ENCODE assay signal across 8 cellular contexts in the genomic region with DNA sequence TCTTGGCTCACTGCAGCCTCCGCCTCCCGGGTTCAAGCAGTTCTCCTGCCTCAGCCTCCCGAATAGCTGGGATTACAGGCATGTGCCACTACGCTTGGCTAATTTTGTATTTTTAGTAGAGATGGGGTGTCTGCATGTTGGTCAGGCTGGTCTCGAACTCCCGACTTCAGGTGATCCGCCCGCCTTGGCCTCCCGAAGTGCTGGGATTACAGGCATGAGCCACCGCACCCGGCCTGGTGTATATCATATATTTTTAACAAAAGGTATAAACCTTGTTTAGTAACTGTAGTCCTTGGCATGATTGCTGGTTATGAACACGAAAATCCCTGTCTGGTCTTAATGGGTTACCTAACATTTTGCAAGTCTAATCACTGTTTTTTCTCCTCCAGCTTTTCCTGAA. TPM values are rescaled to one million over a fixed set of nuclear protein-coding genes. Genes with fewer than 3 reads are reported as not detected.
DNase-seq lines count a peak whose midpoint lies in the region; ATAC-seq and TF ChIP-seq lines count a peak whose summit lies in the region.
"Not testable (repeated sequence)": the region's sequence is repeated elsewhere in the genome, so short reads cannot be mapped to it uniquely, and the experiment has no call there.

No MANE protein-coding gene starts in this region.

- not testable (repeated sequence) for H3K9me3 ChIP-seq in CD4-positive, CD25-positive, alpha-beta regulatory T cell (ENCODE audit: control insufficient read depth in 2 of 2, low read length in 2 of 2); Karpas-422 (ENCODE audit: low read length)

- H3K4me3 Mint-ChIP-seq in CD4-positive, CD25-positive, alpha-beta regulatory T cell: peak overlapping the region in 2 of 4 donors; percentile 72 to 74
- peak overlapping the region; percentile 53 for H3K4me3 Mint-ChIP-seq in T-helper 1 cell treated with Interleukin-12 subunit alpha and Interleukin-12 subunit beta and Interleukin-4 antibody, amounts not matched to agents 30 μg/mL and 1 μg/mL, for 36 hours
- H3K4me3 Mint-ChIP-seq in activated CD8-positive, alpha-beta memory T cell treated with anti-CD3 and anti-CD28 coated beads, Interleukin-2, amount 10 ng/mL, durations not matched to agents 7 days and 5 days: peak overlapping the region; percentile 32
- peak overlapping the region; percentile 53 for H3K4me3 Mint-ChIP-seq in activated naive CD8-positive, alpha-beta T cell treated with anti-CD3 and anti-CD28 coated beads for 36 hours
- H3K4me3 Mint-ChIP-seq in memory B cell: peak overlapping the region; percentile 27
- peak overlapping the region; percentile 82 for H3K4me3 Mint-ChIP-seq in neural crest cell
- H3K4me3 Mint-ChIP-seq in stimulated activated naive CD8-positive, alpha-beta T cell treated with anti-CD3 and anti-CD28 coated beads, Interleukin-15, amount 100 ng/mL, for 72 hours: peak overlapping the region; percentile 42 to 68

- peak overlapping the region in 2 of 3 donors; percentile 34 to 81 for H3K27ac Mint-ChIP-seq in CD4-positive, CD25-positive, alpha-beta regulatory T cell
- not testable (repeated sequence) for H3K27ac Mint-ChIP-seq in T-helper 1 cell treated with Interleukin-12 subunit alpha and Interleukin-12 subunit beta and Interleukin-4 antibody, amounts not matched to agents 30 μg/mL and 1 μg/mL, for 36 hours; activated naive CD8-positive, alpha-beta T cell treated with anti-CD3 and anti-CD28 coated beads for 36 hours; memory B cell; neural crest cell (ENCODE audit: unreplicated experiment)
- H3K27ac Mint-ChIP-seq in activated CD8-positive, alpha-beta memory T cell treated with anti-CD3 and anti-CD28 coated beads, Interleukin-2, amount 10 ng/mL, durations not matched to agents 7 days and 5 days: peak overlapping the region; percentile 10
- H3K27ac Mint-ChIP-seq in stimulated activated naive CD8-positive, alpha-beta T cell treated with anti-CD3 and anti-CD28 coated beads, Interleukin-15, amount 100 ng/mL, for 72 hours: peak overlapping the region; percentile 9 to 67

- peaks cover 66% of the 10 kb centered on the region for H3K79me2 ChIP-seq in Karpas-422 (ENCODE audit: low read length)

- H3K9ac ChIP-seq in Karpas-422 (ENCODE audit: low read length): peak overlapping the region; percentile 38; the same call in 1 of the 2 replicates

- not testable (repeated sequence) for DNase-seq in CD4-positive, CD25-positive, alpha-beta regulatory T cell; Karpas-422; activated CD8-positive, alpha-beta memory T cell treated with anti-CD3 and anti-CD28 coated beads, Interleukin-2, amount 10 ng/mL, durations not matched to agents 7 days and 5 days; activated naive CD8-positive, alpha-beta T cell treated with anti-CD3 and anti-CD28 coated beads for 36 hours; memory B cell (ENCODE audit: low spot score in 2 of 2); neural crest cell (ENCODE audit: low read depth, low spot score); stimulated activated naive CD8-positive, alpha-beta T cell treated with anti-CD3 and anti-CD28 coated beads, Interleukin-15, amount 100 ng/mL, for 72 hours

- H3K27me3 Mint-ChIP-seq in CD4-positive, CD25-positive, alpha-beta regulatory T cell; T-helper 1 cell treated with Interleukin-12 subunit alpha and Interleukin-12 subunit beta and Interleukin-4 antibody, amounts not matched to agents 30 μg/mL and 1 μg/mL, for 36 hours (ENCODE audit: low read depth); activated CD8-positive, alpha-beta memory T cell treated with anti-CD3 and anti-CD28 coated beads, Interleukin-2, amount 10 ng/mL, durations not matched to agents 7 days and 5 days; activated naive CD8-positive, alpha-beta T cell treated with anti-CD3 and anti-CD28 coated beads for 36 hours; memory B cell; neural crest cell (ENCODE audit: low read depth); stimulated activated naive CD8-positive, alpha-beta T cell treated with anti-CD3 and anti-CD28 coated beads, Interleukin-15, amount 100 ng/mL, for 72 hours: not testable (repeated sequence)

- ATAC-seq in CD4-positive, CD25-positive, alpha-beta regulatory T cell (ENCODE audit: low read depth in 2 of 2); activated CD8-positive, alpha-beta memory T cell treated with anti-CD3 and anti-CD28 coated beads, Interleukin-2, amount 10 ng/mL, durations not matched to agents 7 days and 5 days; memory B cell (ENCODE audit: low read depth); stimulated activated naive CD8-positive, alpha-beta T cell treated with anti-CD3 and anti-CD28 coated beads, Interleukin-15, amount 100 ng/mL, for 72 hours: not testable (repeated sequence)

- H3K4me1 ChIP-seq in CD4-positive, CD25-positive, alpha-beta regulatory T cell (ENCODE audit: control insufficient read depth, insufficient read depth, low read length, poor library complexity, severe bottlenecking): peaks cover 48% of the 10 kb centered on the region
- peaks cover 28% of the 10 kb centered on the region for H3K4me1 ChIP-seq in Karpas-422 (ENCODE audit: low read length)

- not testable (repeated sequence) for H3K27me3 ChIP-seq in CD4-positive, CD25-positive, alpha-beta regulatory T cell (ENCODE audit: control insufficient read depth, insufficient read depth, low read length); Karpas-422 (ENCODE audit: low read length)

- H3K4me1 Mint-ChIP-seq in CD4-positive, CD25-positive, alpha-beta regulatory T cell: peaks cover 29 to 43% (median 37%) of the 10 kb centered on the region in 4 donors
- peaks cover 31% of the 10 kb centered on the region for H3K4me1 Mint-ChIP-seq in T-helper 1 cell treated with Interleukin-12 subunit alpha and Interleukin-12 subunit beta and Interleukin-4 antibody, amounts not matched to agents 30 μg/mL and 1 μg/mL, for 36 hours (ENCODE audit: low read depth)
- H3K4me1 Mint-ChIP-seq in activated CD8-positive, alpha-beta memory T cell treated with anti-CD3 and anti-CD28 coated beads, Interleukin-2, amount 10 ng/mL, durations not matched to agents 7 days and 5 days: peaks cover 41% of the 10 kb centered on the region
- H3K4me1 Mint-ChIP-seq in activated naive CD8-positive, alpha-beta T cell treated with anti-CD3 and anti-CD28 coated beads for 36 hours: peaks cover 42% of the 10 kb centered on the region
- not testable (repeated sequence) for H3K4me1 Mint-ChIP-seq in memory B cell
- H3K4me1 Mint-ChIP-seq in neural crest cell: peaks cover 12% of the 10 kb centered on the region
- peaks cover 34% of the 10 kb centered on the region for H3K4me1 Mint-ChIP-seq in stimulated activated naive CD8-positive, alpha-beta T cell treated with anti-CD3 and anti-CD28 coated beads, Interleukin-15, amount 100 ng/mL, for 72 hours

- H2AFZ ChIP-seq in Karpas-422 (ENCODE audit: low read length): not testable (repeated sequence)

- not testable (repeated sequence) for H4K20me1 ChIP-seq in Karpas-422 (ENCODE audit: insufficient read depth, low read depth, low read length)

- H3K27ac ChIP-seq in CD4-positive, CD25-positive, alpha-beta regulatory T cell (ENCODE audit: insufficient read depth, low read length, poor library complexity, severe bottlenecking); Karpas-422 (ENCODE audit: low read length): not testable (repeated sequence)

- H3K36me3 Mint-ChIP-seq in CD4-positive, CD25-positive, alpha-beta regulatory T cell: peaks cover 25% of the 10 kb centered on the region
- H3K36me3 Mint-ChIP-seq in T-helper 1 cell treated with Interleukin-12 subunit alpha and Interleukin-12 subunit beta and Interleukin-4 antibody, amounts not matched to agents 30 μg/mL and 1 μg/mL, for 36 hours (ENCODE audit: low read depth): peaks cover 19% of the 10 kb centered on the region
- H3K36me3 Mint-ChIP-seq in activated CD8-positive, alpha-beta memory T cell treated with anti-CD3 and anti-CD28 coated beads, Interleukin-2, amount 10 ng/mL, durations not matched to agents 7 days and 5 days: peaks cover 26% of the 10 kb centered on the region
- peaks cover 20% of the 10 kb centered on the region for H3K36me3 Mint-ChIP-seq in activated naive CD8-positive, alpha-beta T cell treated with anti-CD3 and anti-CD28 coated beads for 36 hours
- H3K36me3 Mint-ChIP-seq in memory B cell: peaks cover 11% of the 10 kb centered on the region
- not testable (repeated sequence) for H3K36me3 Mint-ChIP-seq in neural crest cell (ENCODE audit: low read depth)

- peaks cover 34% of the 10 kb centered on the region for H3K36me3 ChIP-seq in CD4-positive, CD25-positive, alpha-beta regulatory T cell (ENCODE audit: control insufficient read depth, insufficient read depth, low read length)
- peaks cover 41% of the 10 kb centered on the region for H3K36me3 ChIP-seq in Karpas-422 (ENCODE audit: insufficient read depth, low read length)

- CTCF ChIA-PET in activated CD8-positive, alpha-beta memory T cell treated with anti-CD3 and anti-CD28 coated beads, Interleukin-2, amount 10 ng/mL, durations not matched to agents 7 days and 5 days (lab: Charles Lee): interaction anchor here (1.5 to 6.7 kb wide), 4 partner anchors 9 to 100 kb away, joined by 3 to 69 read pairs (median 51); a partner anchor contains a TSS

- H3K9me3 Mint-ChIP-seq in CD4-positive, CD25-positive, alpha-beta regulatory T cell; T-helper 1 cell treated with Interleukin-12 subunit alpha and Interleukin-12 subunit beta and Interleukin-4 antibody, amounts not matched to agents 30 μg/mL and 1 μg/mL, for 36 hours; activated CD8-positive, alpha-beta memory T cell treated with anti-CD3 and anti-CD28 coated beads, Interleukin-2, amount 10 ng/mL, durations not matched to agents 7 days and 5 days (ENCODE audit: low read depth); activated naive CD8-positive, alpha-beta T cell treated with anti-CD3 and anti-CD28 coated beads for 36 hours; memory B cell; neural crest cell; stimulated activated naive CD8-positive, alpha-beta T cell treated with anti-CD3 and anti-CD28 coated beads, Interleukin-15, amount 100 ng/mL, for 72 hours: not testable (repeated sequence)

- H3K4me3 ChIP-seq in CD4-positive, CD25-positive, alpha-beta regulatory T cell (ENCODE audit: low read depth, low read length): peak overlapping the region; percentile 39
- peak overlapping the region; percentile 30; the same call in 1 of the 2 replicates for H3K4me3 ChIP-seq in Karpas-422 (ENCODE audit: low read length)

- H3K9me2 ChIP-seq in Karpas-422 (replicated peaks; ENCODE audit: insufficient read depth, low read length): not testable (repeated sequence)

- TF ChIP-seq CTCF in neural crest cell (conservative IDR thresholded peaks at IDR 0.05): not testable (repeated sequence)

- H3K4me2 ChIP-seq in Karpas-422 (ENCODE audit: low read depth, low read length, poor library complexity, severe bottlenecking): peak overlapping the region; percentile 56

RNA-seq across cellular contexts. Expression of a gene that starts 2.1 kb away (rescaled TPM):
- 46.3 TPM for total RNA-seq in CD4-positive, CD25-positive, alpha-beta regulatory T cell
- polyA plus RNA-seq in CD4-positive, CD25-positive, alpha-beta regulatory T cell: 10 to 100 TPM; 50.1 to 84.5 (median 61.6) TPM
- 35.4 and 43.8 TPM in 2 replicates for total RNA-seq in Karpas-422 (2014; rRNA removed; shearing (Covaris generic); ENCODE audit: low replicate concordance)
- total RNA-seq in activated CD8-positive, alpha-beta memory T cell treated with anti-CD3 and anti-CD28 coated beads, Interleukin-2, amount 10 ng/mL, durations not matched to agents 7 days and 5 days: 10 to 100 TPM; 30.7 to 39.1 TPM
- 10 to 100 TPM; 56.3 to 57.0 TPM for total RNA-seq in activated naive CD8-positive, alpha-beta T cell treated with anti-CD3 and anti-CD28 coated beads for 36 hours
- 46.8 and 51.0 TPM in 2 replicates for total RNA-seq in neural crest cell

RNA-seq across cellular contexts. Expression of a gene that starts 11.2 kb away (rescaled TPM):
- total RNA-seq in CD4-positive, CD25-positive, alpha-beta regulatory T cell: 10.4 TPM
- 1 to 10 TPM; 4.6 to 7.8 (median 5.8) TPM for polyA plus RNA-seq in CD4-positive, CD25-positive, alpha-beta regulatory T cell
- total RNA-seq in Karpas-422 (2014; rRNA removed; shearing (Covaris generic); ENCODE audit: low replicate concordance): 5.7 and 24.9 TPM in 2 replicates
- 1 to 10 TPM; 4.8 to 9.3 TPM for total RNA-seq in activated CD8-positive, alpha-beta memory T cell treated with anti-CD3 and anti-CD28 coated beads, Interleukin-2, amount 10 ng/mL, durations not matched to agents 7 days and 5 days
- total RNA-seq in activated naive CD8-positive, alpha-beta T cell treated with anti-CD3 and anti-CD28 coated beads for 36 hours: 1 to 10 TPM; 2.4 TPM
- 3.0 and 4.8 TPM in 2 replicates for total RNA-seq in neural crest cell
